In the genomic region with DNA sequence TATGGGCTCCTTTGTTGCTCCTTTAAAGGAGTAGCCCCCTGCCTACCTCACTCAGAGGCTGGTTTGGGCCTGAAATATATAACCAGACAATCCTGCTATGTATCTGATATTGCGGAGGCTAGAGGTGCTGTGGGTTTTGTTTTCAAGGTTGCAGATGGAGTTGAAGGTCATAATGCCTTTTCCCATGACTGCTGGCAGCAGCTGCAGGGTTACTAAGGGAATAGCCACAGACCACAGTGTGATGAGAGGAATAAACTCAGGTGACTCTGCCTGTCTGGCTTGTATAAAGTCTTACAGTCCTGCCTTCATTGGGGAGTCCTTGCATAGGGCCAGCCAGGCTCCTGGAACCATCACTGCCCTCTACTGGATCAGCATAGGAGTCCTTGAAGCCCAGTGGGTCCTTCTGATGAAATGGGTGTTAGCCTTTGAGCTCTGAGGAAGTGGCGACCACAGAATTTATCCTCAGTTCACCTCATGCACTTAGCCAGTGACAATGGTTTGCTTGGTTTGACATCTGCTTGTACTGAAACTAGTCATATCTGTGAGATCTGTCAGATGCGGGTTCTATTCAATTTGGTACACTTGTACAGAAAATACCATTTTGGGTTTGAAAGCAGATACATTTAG, we compare ENCODE assay signal across 9 cellular contexts.
DNase-seq lines count a peak whose midpoint lies in the region; ATAC-seq, FAIRE-seq and TF ChIP-seq lines count a peak whose summit lies in the region.
"Had no signal": no experiment of that assay in that cellular context is flagged by ENCODE, and none has a peak within 500 bp of the region (broad histone marks: within the 10 kb centered on the region; RNA-seq: fewer than 3 reads in every experiment).

No MANE protein-coding gene starts in this region.

- 63 to 80% (median 70%) methylated on average over 3 of the region's 3 CpGs for whole genome bisulfite sequencing in stomach, 5 donors

- DNase-seq in SK-N-DZ (ENCODE audit: low spot score), result peak; percentile 2
- peak; percentile 38 to 61 for DNase-seq in left colon
- DNase-seq in stomach, result peak; percentile 67
- no peak for DNase-seq in dedifferentiated amniotic fluid mesenchymal stem cell (ENCODE audit: extremely low spot score)

- ATAC-seq in GM21360 (IDR thresholded peaks at IDR 0.05; ENCODE audit: unreplicated experiment) (peak; percentile 94), HG03520 (IDR thresholded peaks at IDR 0.05; ENCODE audit: unreplicated experiment) (peak; percentile 93), left colon (peak; percentile 89)

- FAIRE-seq in G401.6 (lab: Jason Lieb, UNC), result peak; percentile 80
- FAIRE-seq: endometrium had no signal

- H3K4me3 Mint-ChIP-seq in brain, result peak overlapping the region in 1 of 5 experiments; percentile 30

- no peak overlapping the region for H3K27ac ChIP-seq in stomach

- no peaks in the 10 kb centered on the region for H3K36me3 ChIP-seq in stomach

- intact Hi-C loops in left colon (cut with DNase I, micrococcal nuclease) (no loop called here), stomach (cut with DNase I; ENCODE audit: low total_unique reads) (no loop called here)

- H3K4me3 ChIP-seq in stomach, result no peak overlapping the region

- H3K9me3 ChIP-seq in stomach, result no peaks in the 10 kb centered on the region

- no peak for TF ChIP-seq EP300 in stomach (IDR thresholded peaks at IDR 0.05)

- no peaks in the 10 kb centered on the region for H3K27me3 ChIP-seq in stomach

- H3K27me3 Mint-ChIP-seq in brain, result peaks cover 6% of the 10 kb centered on the region

- peaks cover 7% of the 10 kb centered on the region for H3K4me1 Mint-ChIP-seq in brain

- TF ChIP-seq CTCF in brain (conservative IDR thresholded peaks at IDR 0.05) (peak in 1 of 2 experiments; percentile 33), stomach (IDR thresholded peaks at IDR 0.05) (peak in 3 of 7 experiments; percentile 9 to 43 (median 26))

- H3K4me1 ChIP-seq in stomach, result peaks cover 0 to 21% (median 10%) of the 10 kb centered on the region in 4 donors

- H3K9me3 Mint-ChIP-seq in brain, result peaks cover 0 to 3% (median 0%) of the 10 kb centered on the region in 5 experiments

- no peaks in the 10 kb centered on the region for H3K36me3 Mint-ChIP-seq in brain

- TF ChIP-seq POLR2A in stomach (IDR thresholded peaks at IDR 0.05), result no peak

- H3K27ac Mint-ChIP-seq in brain, result peak overlapping the region in 3 of 5 experiments; percentile 3 to 47 (median 45)
